8 cellular contexts compared by ENCODE assay signal in genomic region chr10:110502851-110503301, GRCh38. TPM values are rescaled to one million over a fixed set of nuclear protein-coding genes. Genes with fewer than 3 reads are reported as not detected.
DNase-seq lines count a peak whose midpoint lies in the region; ATAC-seq and TF ChIP-seq lines count a peak whose summit lies in the region.

No MANE protein-coding gene starts in this region.

- peak in 2 of 3 donors; percentile 67 to 72 for DNase-seq in Peyer's patch
- no peak for DNase-seq in NCI-H2107 (lab: John Stamatoyannopoulos, UW)
- DNase-seq in NCI-H1048 (lab: John Stamatoyannopoulos, UW), result no peak

- H3K9ac ChIP-seq in BLaER1, result no peak overlapping the region
- peak overlapping the region; percentile 14 to 65 for H3K9ac ChIP-seq in mucosa of rectum (ENCODE audit: low read depth in 1 of 2, low read length in 2 of 2)

- no peak for TF ChIP-seq POLR2A in Peyer's patch (IDR thresholded peaks at IDR 0.05)

- H3K4me1 ChIP-seq in BLaER1 (peaks cover 63% of the 10 kb centered on the region), Peyer's patch (peaks cover 0 to 70% (median 38%) of the 10 kb centered on the region in 4 donors), mucosa of rectum (ENCODE audit: control insufficient read depth in 2 of 2, insufficient read depth in 2 of 2, low read length in 2 of 2) (peaks cover 54 to 57% of the 10 kb centered on the region in 2 donors)

- H3K27ac ChIP-seq in BLaER1 (no peak overlapping the region), Peyer's patch (peak overlapping the region; percentile 50 to 93 (median 76)), cingulate gyrus (ENCODE audit: low read depth, low read length) (peak overlapping the region; percentile 60), mucosa of rectum (ENCODE audit: low read depth in 2 of 2, low read length in 2 of 2) (peak overlapping the region; percentile 68 to 88)

- H3K4me2 ChIP-seq in BLaER1, result peak overlapping the region; percentile 48

- TF ChIP-seq CTCF in Peyer's patch (IDR thresholded peaks at IDR 0.05), result no peak

- H3K9me3 ChIP-seq in BLaER1 (no peaks in the 10 kb centered on the region), Peyer's patch (no peaks in the 10 kb centered on the region), mucosa of rectum (ENCODE audit: control insufficient read depth in 2 of 2, low read length in 2 of 2) (no peaks in the 10 kb centered on the region)

- ATAC-seq in GM18909 (IDR thresholded peaks at IDR 0.05; ENCODE audit: poor library complexity, unreplicated experiment) (peak; percentile 43), HG03108 (IDR thresholded peaks at IDR 0.05; ENCODE audit: unreplicated experiment) (peak; percentile 28)

- peaks cover 19% of the 10 kb centered on the region for H4K20me1 ChIP-seq in BLaER1

- H3K4me3 ChIP-seq in BLaER1 (no peak overlapping the region), Peyer's patch (peak overlapping the region in 1 of 4 donors; percentile 9), mucosa of rectum (ENCODE audit: low read length in 2 of 2) (peak overlapping the region in 1 of 2 donors; percentile 53)

- H3K36me3 ChIP-seq in BLaER1 (no peaks in the 10 kb centered on the region), Peyer's patch (peaks cover 0 to 15% (median 0%) of the 10 kb centered on the region in 3 donors), mucosa of rectum (ENCODE audit: control insufficient read depth in 2 of 2, insufficient read depth in 2 of 2, low read length in 2 of 2) (peaks cover 2 to 8% of the 10 kb centered on the region in 2 donors)

- H3K27me3 ChIP-seq in BLaER1, result peaks cover 38% of the 10 kb centered on the region
- H3K27me3 ChIP-seq in Peyer's patch, result no peaks in the 10 kb centered on the region
- H3K27me3 ChIP-seq in mucosa of rectum (ENCODE audit: control insufficient read depth in 2 of 2, insufficient read depth in 2 of 2, low read length in 2 of 2), result peaks cover 15 to 42% of the 10 kb centered on the region in 2 donors

RNA-seq across cellular contexts. Expression of gene DUSP5, which starts 5.2 kb away (rescaled TPM):
- total RNA-seq in Peyer's patch, result 10 to 100 TPM; 22.1 to 33.8 (median 26.3) TPM

Comparison
In these comparisons a context has a peak if more than half of its experiments do, and no peak if none do; other contexts are left out.
1. DNase-seq: peak in Peyer's patch (2 of 3); none in NCI-H2107 (single experiment) and NCI-H1048 (single experiment).